In genomic region chr22:47195676-47196492, GRCh38 we compare ENCODE assay signal across 1 cellular context.
TF ChIP-seq lines count a peak whose summit lies in the region.

No MANE protein-coding gene starts in this region.

TF ChIP-seq in HEK293, 187 proteins besides CTCF, POLR2A, EP300 and RAD21 (continued from another document):
- no peak for TF ChIP-seq ZNF488 (tag by site-specific recombination; IDR thresholded peaks at IDR 0.05)
- no peak for TF ChIP-seq ZNF266 (tag by site-specific recombination; IDR thresholded peaks at IDR 0.05; ENCODE audit: low read depth)
- TF ChIP-seq ZSCAN18 (tag by site-specific recombination; IDR thresholded peaks at IDR 0.05), result no peak
- no peak for TF ChIP-seq ZNF48 (tag by site-specific recombination; IDR thresholded peaks at IDR 0.05)
- TF ChIP-seq ZBTB8A (tag by site-specific recombination; IDR thresholded peaks at IDR 0.05), result no peak
- no peak for TF ChIP-seq ZNF2 (tag by site-specific recombination; IDR thresholded peaks at IDR 0.05)
- no peak for TF ChIP-seq ZNF747 (tag by site-specific recombination; IDR thresholded peaks at IDR 0.05)
- TF ChIP-seq ZNF792 (tag by site-specific recombination; IDR thresholded peaks at IDR 0.05), result no peak
- TF ChIP-seq HOXD13 (CRISPR knock-in tag; IDR thresholded peaks at IDR 0.05; ENCODE audit: borderline replicate concordance), result no peak
- no peak for TF ChIP-seq ZNF621 (tag by site-specific recombination; IDR thresholded peaks at IDR 0.05)
- TF ChIP-seq ZBTB20 (tag by site-specific recombination; IDR thresholded peaks at IDR 0.05), result no peak
- TF ChIP-seq ZNF341 (tag by site-specific recombination; IDR thresholded peaks at IDR 0.05; ENCODE audit: low read depth), result peak; percentile 91
- no peak for TF ChIP-seq ZNF549 (tag by site-specific recombination; IDR thresholded peaks at IDR 0.05)
- TF ChIP-seq ZSCAN4 (tag by site-specific recombination; IDR thresholded peaks at IDR 0.05), result no peak
- TF ChIP-seq GLIS1 (tag by site-specific recombination; IDR thresholded peaks at IDR 0.05), result peak; percentile 79
- no peak for TF ChIP-seq ZNF280C (tag by site-specific recombination; IDR thresholded peaks at IDR 0.05)
- peak; percentile 31; the same call in 1 of the 2 replicates for TF ChIP-seq KLF17 (tag by site-specific recombination; IDR thresholded peaks at IDR 0.05)
- TF ChIP-seq GLIS2 (tag by site-specific recombination; IDR thresholded peaks at IDR 0.05), result 0 out of 2 replicates have a peak, but pooled peaks have one; percentile 32
- TF ChIP-seq ZSCAN5A (tag by site-specific recombination; IDR thresholded peaks at IDR 0.05), result no peak
- peak; percentile 93 for TF ChIP-seq ZIC2 (tag by site-specific recombination; IDR thresholded peaks at IDR 0.05)
- TF ChIP-seq ZNF248 (tag by site-specific recombination; IDR thresholded peaks at IDR 0.05), result no peak
- no peak for TF ChIP-seq ZBTB17 (tag by site-specific recombination; IDR thresholded peaks at IDR 0.05)
- no peak for TF ChIP-seq ZNF626 (tag by site-specific recombination; IDR thresholded peaks at IDR 0.05)
- TF ChIP-seq ZNF768 (tag by site-specific recombination; IDR thresholded peaks at IDR 0.05), result no peak
